Comparison of ENCODE assay signal across 9 cellular contexts in genomic region chr2:101064868-101065549, GRCh38.
DNase-seq lines count a peak whose midpoint lies in the region; ATAC-seq, FAIRE-seq and TF ChIP-seq lines count a peak whose summit lies in the region.
"Had no signal": no experiment of that assay in that cellular context is flagged by ENCODE, and none has a peak within 500 bp of the region (broad histone marks: within the 10 kb centered on the region; RNA-seq: fewer than 3 reads in every experiment).

No MANE protein-coding gene starts in this region.

- ATAC-seq in HG03565 (IDR thresholded peaks at IDR 0.05; ENCODE audit: unreplicated experiment): no peak

- no peaks in the 10 kb centered on the region for H3K79me2 ChIP-seq in osteoblast (ENCODE audit: insufficient read depth, low read length)

- no peak for DNase-seq in GM18507 (ENCODE audit: extremely low spot score, insufficient read length, low read depth)
- DNase-seq in NCI-H2029 (lab: John Stamatoyannopoulos, UW): peak; percentile 86
- DNase-seq in epithelial cell of esophagus (ENCODE audit: low read depth): peak; percentile 90
- DNase-seq in osteoblast (ENCODE audit: insufficient read length, low spot score, missing footprints): peak; percentile 80
- no peak for DNase-seq in SKM-1 treated with dmso at 0.1 percent for 144 hours (lab: John Stamatoyannopoulos, UW; ENCODE audit: unreplicated experiment)
- no peak for DNase-seq in NCI-H1105 (lab: John Stamatoyannopoulos, UW)
- DNase-seq in HUDEP-2 (lab: John Stamatoyannopoulos, UW; ENCODE audit: unreplicated experiment in 76 of 76): no peak
- DNase-seq: left cardiac atrium had no signal

- peaks cover 6% of the 10 kb centered on the region for H3K4me1 ChIP-seq in osteoblast (ENCODE audit: insufficient read depth, low read length)

- H4K20me1 ChIP-seq in osteoblast (ENCODE audit: insufficient read depth, low read length): no peaks in the 10 kb centered on the region

- no peaks in the 10 kb centered on the region for H3K9me3 ChIP-seq in osteoblast (ENCODE audit: low read depth, low read length)

- H3K27me3 ChIP-seq in osteoblast (ENCODE audit: insufficient read depth, low read length): no peaks in the 10 kb centered on the region

- FAIRE-seq in GM18507 (lab: Jason Lieb, UNC): peak; percentile 24

- no peak overlapping the region for H3K4me3 ChIP-seq in epithelial cell of esophagus (ENCODE audit: low read length)
- H3K4me3 ChIP-seq in osteoblast (ENCODE audit: insufficient read depth, low read length): no peak overlapping the region

- no peak overlapping the region for H3K4me2 ChIP-seq in osteoblast (ENCODE audit: insufficient read depth, low read length)

- H3K36me3 ChIP-seq in osteoblast (ENCODE audit: insufficient read depth, low read length): no peaks in the 10 kb centered on the region

- H2AFZ ChIP-seq in osteoblast (ENCODE audit: low read length): no peak overlapping the region

- no peak overlapping the region for H3K27ac ChIP-seq in osteoblast (ENCODE audit: low read depth, low read length)

- TF ChIP-seq CTCF in epithelial cell of esophagus (IDR thresholded peaks at IDR 0.05; ENCODE audit: insufficient read depth, low read depth, low read length, missing control alignments) (no peak), osteoblast (IDR thresholded peaks at IDR 0.05; ENCODE audit: extremely low read depth, low read depth, low read length) (no peak)

Comparison
In these comparisons a context has a peak if more than half of its experiments do, and no peak if none do; other contexts are left out.
1. DNase-seq: peak in NCI-H2029 (single experiment), epithelial cell of esophagus (single experiment) and osteoblast (single experiment); none in GM18507 (single experiment), SKM-1 treated with dmso at 0.1 percent for 144 hours (single experiment), NCI-H1105 (single experiment) and HUDEP-2 (0 of 76).